ENCODE assay signal across 27 cellular contexts in genomic region chrX:64188901-64189300, GRCh38. TPM values are rescaled to one million over a fixed set of nuclear protein-coding genes. Genes with fewer than 3 reads are reported as not detected.
DNase-seq lines count a peak whose midpoint lies in the region; ATAC-seq, FAIRE-seq and TF ChIP-seq lines count a peak whose summit lies in the region.
"Had no signal": no experiment of that assay in that cellular context is flagged by ENCODE, and none has a peak within 500 bp of the region (broad histone marks: within the 10 kb centered on the region; RNA-seq: fewer than 3 reads in every experiment).

No MANE protein-coding gene starts in this region.

- no peak overlapping the region for H3K27ac ChIP-seq in IMR-90 (ENCODE audit: insufficient read depth, low read length)
- no peak overlapping the region for H3K27ac ChIP-seq in astrocyte (ENCODE audit: low read depth, low read length)
- no peak overlapping the region for H3K27ac ChIP-seq in osteoblast (ENCODE audit: low read depth, low read length)
- H3K27ac ChIP-seq: 22Rv1, BLaER1, C4-2B had no signal

- H4K20me1 ChIP-seq in IMR-90 (ENCODE audit: insufficient read depth, low read length) (no peaks in the 10 kb centered on the region), astrocyte (ENCODE audit: insufficient read depth, low read length) (no peaks in the 10 kb centered on the region), osteoblast (ENCODE audit: insufficient read depth, low read length) (no peaks in the 10 kb centered on the region)

- no peaks in the 10 kb centered on the region for H3K79me1 ChIP-seq in IMR-90 (ENCODE audit: low read depth in 1 of 2, low read length in 2 of 2)

- dilution Hi-C loops in IMR-90 (cut with HindIII; ENCODE audit: low sequenced_read_pairs, unreplicated experiment) = no loop called here

- H2BK120ac ChIP-seq in IMR-90 (ENCODE audit: low read depth, low read length) = no peak overlapping the region

- H3K9me3 Mint-ChIP-seq in astrocyte (ENCODE audit: unreplicated experiment) = no peaks in the 10 kb centered on the region
- H3K9me3 Mint-ChIP-seq: CD8-positive, alpha-beta T cell; GM23338; HFFc6 had no signal

- intact Hi-C loops in IMR-90 (cut with micrococcal nuclease) = no loop called here

- no peak overlapping the region for H3K14ac ChIP-seq in IMR-90 (replicated peaks; ENCODE audit: low read depth, low read length)

- H2AFZ ChIP-seq in IMR-90 (replicated peaks; ENCODE audit: low read length, poor library complexity) (no peak overlapping the region), astrocyte (ENCODE audit: low read depth, low read length) (no peak overlapping the region), osteoblast (ENCODE audit: low read length) (no peak overlapping the region)
- H2AFZ ChIP-seq: GM23338 had no signal

- H3K36me3 ChIP-seq in IMR-90 (ENCODE audit: control insufficient read depth, insufficient read depth, low read length) = peaks cover 12% of the 10 kb centered on the region
- no peaks in the 10 kb centered on the region for H3K36me3 ChIP-seq in astrocyte (ENCODE audit: insufficient read depth, low read length)
- H3K36me3 ChIP-seq in osteoblast (ENCODE audit: insufficient read depth, low read length) = no peaks in the 10 kb centered on the region

- CTCF ChIA-PET in IMR-90 (lab: Yijun Ruan, JAX) = no interaction called here

- H4K8ac ChIP-seq in IMR-90 (ENCODE audit: low read depth in 2 of 2, low read length in 2 of 2) = no peak overlapping the region

- H2AK9ac ChIP-seq in IMR-90 (replicated peaks; ENCODE audit: low read depth, low read length, poor library complexity) = peak overlapping the region; percentile 1

- H2BK15ac ChIP-seq in IMR-90 (ENCODE audit: low read depth, low read length) = no peak overlapping the region

- in situ Hi-C loops in IMR-90 (cut with MboI; ENCODE audit: low sequenced_read_pairs) = no loop called here

- TF ChIP-seq CTCF in IMR-90 (conservative IDR thresholded peaks at IDR 0.05; ENCODE audit: low read depth, low read length) (no peak), astrocyte (IDR thresholded peaks at IDR 0.05; ENCODE audit: insufficient read depth, low read depth, low read length) (no peak), osteoblast (IDR thresholded peaks at IDR 0.05; ENCODE audit: extremely low read depth, low read depth, low read length) (no peak)

- H3K79me2 ChIP-seq in astrocyte (ENCODE audit: insufficient read depth, low read length) = no peaks in the 10 kb centered on the region
- H3K79me2 ChIP-seq in osteoblast (ENCODE audit: insufficient read depth, low read length) = no peaks in the 10 kb centered on the region

- H3K27me3 ChIP-seq in IMR-90 (ENCODE audit: control insufficient read depth, insufficient read depth, low read length) (no peaks in the 10 kb centered on the region), astrocyte (ENCODE audit: insufficient read depth, low read length) (no peaks in the 10 kb centered on the region), osteoblast (ENCODE audit: insufficient read depth, low read length) (no peaks in the 10 kb centered on the region)

- TF ChIP-seq POLR2A in IMR-90 (IDR thresholded peaks at IDR 0.05; ENCODE audit: low read depth, low read length) = no peak

- no peak overlapping the region for H3K4ac ChIP-seq in IMR-90 (ENCODE audit: low read depth, low read length)

- ATAC-seq in IMR-90 (ENCODE audit: low read depth) (no peak), T-helper 17 cell (no peak)
- ATAC-seq: CD8-positive, alpha-beta T cell; GM23338 had no signal

- H3K9me3 ChIP-seq in IMR-90 (ENCODE audit: control insufficient read depth, insufficient read depth, low read length) = peaks cover 1% of the 10 kb centered on the region; the same call in 1 of the 2 replicates
- no peaks in the 10 kb centered on the region for H3K9me3 ChIP-seq in astrocyte (ENCODE audit: insufficient read depth, low read depth, low read length)
- no peaks in the 10 kb centered on the region for H3K9me3 ChIP-seq in osteoblast (ENCODE audit: low read depth, low read length)
- no peaks in the 10 kb centered on the region for H3K9me3 ChIP-seq in T-helper 17 cell (ENCODE audit: control insufficient read depth, low read length, poor library complexity, severe bottlenecking)
- H3K9me3 ChIP-seq: BLaER1, HAP-1 had no signal

- H3K27me3 Mint-ChIP-seq in astrocyte (ENCODE audit: low read depth, unreplicated experiment) (no peaks in the 10 kb centered on the region), T-helper 17 cell (no peaks in the 10 kb centered on the region)
- H3K27me3 Mint-ChIP-seq: B cell; CD4-positive, CD25-positive, alpha-beta regulatory T cell had no signal

- no peak overlapping the region for H3K56ac ChIP-seq in IMR-90 (ENCODE audit: extremely low read depth, insufficient read depth, low read length)

- no peak overlapping the region for H4K5ac ChIP-seq in IMR-90 (ENCODE audit: low read depth, low read length)

- POLR2A ChIA-PET in IMR-90 (lab: Charles Lee; ENCODE audit: unreplicated experiment) = no interaction called here

- H3K27ac Mint-ChIP-seq in astrocyte (ENCODE audit: unreplicated experiment) (no peak overlapping the region), T-helper 17 cell (no peak overlapping the region)
- H3K27ac Mint-ChIP-seq: B cell; CD8-positive, alpha-beta T cell; GM23338; HFFc6 had no signal

- peak; percentile 9 for FAIRE-seq in astrocyte (lab: Jason Lieb, UNC)
- FAIRE-seq: A204.1, D721Med, GM12892, GM19239 had no signal

- no peak overlapping the region for H2BK20ac ChIP-seq in IMR-90 (ENCODE audit: low read depth, low read length)

- H3K4me3 ChIP-seq in IMR-90 (ENCODE audit: insufficient read depth, low read depth, low read length) (no peak overlapping the region), astrocyte (ENCODE audit: insufficient read depth, low read depth, low read length) (no peak overlapping the region), osteoblast (ENCODE audit: insufficient read depth, low read length) (no peak overlapping the region)
- H3K4me3 ChIP-seq: BLaER1, GM23338, HAP-1 had no signal

- no TSS peak for BruUV-seq in IMR-90 (replicated peaks; lab: Mats Ljungman, UMichigan)

- H3K9ac ChIP-seq in IMR-90 (ENCODE audit: low read depth, low read length) = no peak overlapping the region
- H3K9ac ChIP-seq in astrocyte (ENCODE audit: low read length) = no peak overlapping the region
- H3K9ac ChIP-seq: BLaER1 had no signal

- H3K4me3 Mint-ChIP-seq in astrocyte (ENCODE audit: unreplicated experiment) (no peak overlapping the region), T-helper 17 cell (no peak overlapping the region)
- H3K4me3 Mint-ChIP-seq: B cell; CD4-positive, CD25-positive, alpha-beta regulatory T cell; CD8-positive, alpha-beta T cell; GM23338; HFFc6 had no signal

- no CpG with 5 or more reads among the region's 3 CpGs for WGBS in IMR-90 (ENCODE audit: extremely low coverage in 2 of 2, insufficient read length in 1 of 2), 2 experiments

- H3K4me2 ChIP-seq in IMR-90 (ENCODE audit: low read depth, low read length) = no peak overlapping the region
- H3K4me2 ChIP-seq in astrocyte (ENCODE audit: low read length) = no peak overlapping the region
- no peak overlapping the region for H3K4me2 ChIP-seq in osteoblast (ENCODE audit: insufficient read depth, low read length)
- H3K4me2 ChIP-seq: BLaER1, GM23338 had no signal

- H2AK5ac ChIP-seq in IMR-90 (ENCODE audit: low read depth, low read length) = no peak overlapping the region

- no peak for TF ChIP-seq RAD21 in IMR-90 (IDR thresholded peaks at IDR 0.05; ENCODE audit: low read length)

- H3K4me1 ChIP-seq in IMR-90 (ENCODE audit: control insufficient read depth, insufficient read depth, low read length) = no peaks in the 10 kb centered on the region
- no peaks in the 10 kb centered on the region for H3K4me1 ChIP-seq in astrocyte (ENCODE audit: insufficient read depth, low read length)
- no peaks in the 10 kb centered on the region for H3K4me1 ChIP-seq in osteoblast (ENCODE audit: insufficient read depth, low read length)
- H3K4me1 ChIP-seq: BLaER1 had no signal

- H3K4me1 Mint-ChIP-seq in astrocyte (ENCODE audit: low read depth, unreplicated experiment) (no peaks in the 10 kb centered on the region), T-helper 17 cell (no peaks in the 10 kb centered on the region)
- H3K4me1 Mint-ChIP-seq: B cell had no signal

- no peaks in the 10 kb centered on the region for H3K9me1 ChIP-seq in IMR-90 (ENCODE audit: insufficient read depth, low read length)

- no peak overlapping the region for H3K18ac ChIP-seq in IMR-90 (ENCODE audit: low read depth, low read length)

- no peak overlapping the region for H4K91ac ChIP-seq in IMR-90 (ENCODE audit: insufficient read depth, low read depth, low read length)

- H2BK5ac ChIP-seq in IMR-90 (ENCODE audit: low read depth, low read length, poor library complexity, severe bottlenecking) = no peak overlapping the region

- H3K23ac ChIP-seq in IMR-90 (ENCODE audit: low read depth, low read length) = no peak overlapping the region

- H3K36me3 Mint-ChIP-seq in astrocyte (ENCODE audit: low read depth, unreplicated experiment) (peaks cover 14% of the 10 kb centered on the region), T-helper 17 cell (ENCODE audit: low read depth) (peaks cover 4% of the 10 kb centered on the region)

- DNase-seq in NCI-H82 (lab: John Stamatoyannopoulos, UW) (peak; percentile 20), NCI-H82 treated with DMSO at 0.1 percent for 48 hours (lab: John Stamatoyannopoulos, UW; ENCODE audit: unreplicated experiment) (no peak), IMR-90 (no peak), astrocyte (ENCODE audit: low read depth) (no peak), osteoblast (ENCODE audit: insufficient read length, low spot score, missing footprints) (peak; percentile 71), OCI-M1 (lab: John Stamatoyannopoulos, UW) (no peak), T-helper 17 cell (no peak), HK-2 (ENCODE audit: unreplicated experiment) (no peak)
- DNase-seq: CD4-positive, CD25-positive, alpha-beta regulatory T cell; DMS 273 treated with DMSO at 0.1 percent for 48 hours; DMS79; EL; GDM1; HFFc6 had no signal

TF ChIP-seq in IMR-90, 13 proteins besides CTCF, POLR2A, EP300 and RAD21 (continues in another document):
- TF ChIP-seq CHD1 (IDR thresholded peaks at IDR 0.05; ENCODE audit: low read depth, low read length) = no peak

RNA-seq across cellular contexts. Expression of gene AMER1, which starts 16.6 kb away (rescaled TPM):
- total RNA-seq in IMR-90 (2012; rRNA removed) (1.7 and 2.2 TPM in 2 replicates), astrocyte (5.4 and 6.5 TPM in 2 replicates), osteoblast (2.4 and 2.5 TPM in 2 replicates), T-helper 17 cell (1 to 10 TPM; 3.2 to 3.8 TPM)
- polyA plus RNA-seq in IMR-90 (2012; rRNA removed) = 1.2 and 1.3 TPM in 2 replicates
- 0.57 TPM in 2 replicates for polyA plus RNA-seq in IMR-90 (2012; cell fraction: cytosol; rRNA removed)
- 0.99 and 1.6 TPM in 2 replicates for polyA plus RNA-seq in IMR-90 (2012; cell fraction: nucleus; rRNA removed; ENCODE audit: low replicate concordance)

RNA-seq across cellular contexts. Expression of gene ASB12, which starts 41.5 kb away (rescaled TPM):
- total RNA-seq in IMR-90 (2012; rRNA removed) (not detected in 2 replicates), astrocyte (0.16 TPM in 1 of 2 replicates, not detected in the other), osteoblast (0.29 TPM in 1 of 2 replicates, not detected in the other), T-helper 17 cell (under 1 TPM in 1 of 2 donors, not detected in 1; 0.22 TPM)
- polyA plus RNA-seq in IMR-90 (2012; rRNA removed) = not detected in 2 replicates
- not detected in 2 replicates for polyA plus RNA-seq in IMR-90 (2012; cell fraction: cytosol; rRNA removed)
- polyA plus RNA-seq in IMR-90 (2012; cell fraction: nucleus; rRNA removed; ENCODE audit: low replicate concordance) = not detected in 2 replicates
- total RNA-seq: CD4-positive, CD25-positive, alpha-beta regulatory T cell; CD8-positive, alpha-beta T cell; H4; HFFc6 had no signal
- polyA plus RNA-seq: AG04450 had no signal

Comparison
In these comparisons a context has a peak if more than half of its experiments do, and no peak if none do; other contexts are left out.
1. DNase-seq: peak in NCI-H82 (single experiment) and osteoblast (single experiment); none in NCI-H82 treated with DMSO at 0.1 percent for 48 hours (single experiment), IMR-90 (single experiment), astrocyte (single experiment), OCI-M1 (single experiment), T-helper 17 cell (0 of 3) and HK-2 (single experiment).